Comparison of ENCODE assay signal across 14 cellular contexts in the genomic region with DNA sequence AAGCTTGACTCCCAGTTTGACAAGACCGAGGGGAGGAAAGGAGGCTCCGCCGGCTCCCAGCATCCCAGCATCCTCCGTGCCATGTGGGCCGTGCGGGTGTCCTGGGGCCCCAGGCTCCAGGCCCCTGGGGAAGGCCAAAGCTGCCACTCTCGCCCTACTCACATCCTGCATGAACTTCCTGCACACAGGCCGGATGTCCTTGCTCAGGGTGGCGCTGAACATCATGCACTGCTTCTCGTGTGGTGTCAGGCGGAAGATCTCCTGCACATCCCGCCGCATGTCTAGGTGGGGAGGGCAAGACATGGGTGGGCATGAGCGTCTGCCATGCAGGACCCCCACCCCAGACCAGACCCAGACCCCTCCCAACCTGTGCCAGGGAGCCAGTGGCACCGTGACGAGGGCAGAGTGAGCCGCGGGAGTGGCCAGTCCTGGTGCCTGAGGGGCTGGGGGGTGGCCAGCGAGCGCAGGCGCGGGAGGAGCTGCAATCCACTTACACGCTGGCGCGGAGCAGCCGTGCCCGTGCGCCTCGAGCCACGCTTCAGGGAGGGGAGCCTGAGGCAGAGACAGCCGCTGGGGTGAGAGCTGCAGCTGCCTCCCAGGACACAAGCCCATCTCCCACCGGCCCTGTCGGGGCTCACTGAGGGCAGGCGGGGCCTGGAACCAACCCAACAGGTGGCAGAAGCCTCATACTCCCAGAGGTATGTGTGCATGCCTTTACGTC. TPM values are rescaled to one million over a fixed set of nuclear protein-coding genes. Genes with fewer than 3 reads are reported as not detected.
DNase-seq lines count a peak whose midpoint lies in the region; ATAC-seq and TF ChIP-seq lines count a peak whose summit lies in the region.
"Had no signal": no experiment of that assay in that cellular context is flagged by ENCODE, and none has a peak within 500 bp of the region (broad histone marks: within the 10 kb centered on the region; RNA-seq: fewer than 3 reads in every experiment).

No MANE protein-coding gene starts in this region.

- peaks cover 49 to 58% of the 10 kb centered on the region in 2 donors for H3K4me1 Mint-ChIP-seq in immature natural killer cell

- peak overlapping the region; percentile 90 to 97 (median 90) for H3K27ac Mint-ChIP-seq in immature natural killer cell

- peaks cover 7 to 45% (median 14%) of the 10 kb centered on the region in 3 donors for H3K36me3 Mint-ChIP-seq in immature natural killer cell

- H3K27ac ChIP-seq in BLaER1 = peak overlapping the region; percentile 66
- H3K27ac ChIP-seq: body of pancreas had no signal

- TF ChIP-seq CTCF in GM20000 (IDR thresholded peaks at IDR 0.05; ENCODE audit: extremely low read depth, missing control alignments) = no peak

- peaks cover 94% of the 10 kb centered on the region for H3K36me3 ChIP-seq in BLaER1

- H3K9me3 ChIP-seq in BLaER1 = no peaks in the 10 kb centered on the region
- H3K9me3 ChIP-seq: body of pancreas, stomach had no signal

- peak overlapping the region; percentile 50; the same call in 1 of the 2 replicates for H3K9ac ChIP-seq in BLaER1

- DNase-seq in GM20000 (ENCODE audit: low spot score) (peak; percentile 12), immature natural killer cell (peak; percentile 60 to 80 (median 64)), COR-L47 (lab: John Stamatoyannopoulos, UW) (no peak), GOT3 (lab: John Stamatoyannopoulos, UW) (no peak), CD1c-positive myeloid dendritic cell (ENCODE audit: extremely low spot score) (no peak)
- DNase-seq in activated CD8-positive, alpha-beta memory T cell treated with anti-CD3 and anti-CD28 coated beads, Interleukin-2, amount 50 U/mL, for 4 hours = peak; percentile 42
- DNase-seq: body of pancreas; islet precursor cell; NCI-H1105 treated with DMSO at 0.1 percent for 48 hours; NCI-H446; stimulated activated CD4-positive, alpha-beta T cell treated with anti-CD3 and anti-CD28 coated beads, Interleukin-4, amount 100 ng/mL, for 24 hours; stomach had no signal

- peak overlapping the region; percentile 82 for H3K4me2 ChIP-seq in BLaER1

- H3K27me3 Mint-ChIP-seq in immature natural killer cell (ENCODE audit: low read depth in 3 of 3) = peaks cover 76 to 79% (median 78%) of the 10 kb centered on the region in 3 donors

- peak overlapping the region; percentile 16; the same call in 1 of the 2 replicates for H3K4me3 ChIP-seq in BLaER1
- H3K4me3 ChIP-seq: body of pancreas, stomach had no signal

- H3K4me3 Mint-ChIP-seq in immature natural killer cell = peak overlapping the region; percentile 48 to 79 (median 63)

- ATAC-seq in HG03342 (IDR thresholded peaks at IDR 0.05; ENCODE audit: unreplicated experiment) = no peak
- ATAC-seq: body of pancreas had no signal

- peaks cover 92% of the 10 kb centered on the region for H3K4me1 ChIP-seq in BLaER1

- H3K27me3 ChIP-seq in BLaER1 = no peaks in the 10 kb centered on the region
- H3K27me3 ChIP-seq: body of pancreas, stomach had no signal

- peaks cover 94% of the 10 kb centered on the region for H4K20me1 ChIP-seq in BLaER1

- H3K9me3 Mint-ChIP-seq in immature natural killer cell = no peaks in the 10 kb centered on the region

RNA-seq across cellular contexts. Expression of a gene that starts 8.9 kb away (rescaled TPM):
- polyA plus RNA-seq in immature natural killer cell = 100 to 1,000 TPM; 117 to 177 (median 144) TPM

RNA-seq across cellular contexts. Expression of a gene that starts 22.9 kb away (rescaled TPM):
- polyA plus RNA-seq in immature natural killer cell = 10 to 100 TPM; 74.3 to 94.6 (median 84.7) TPM

RNA-seq across cellular contexts. Expression of a gene that starts 29.0 kb away (rescaled TPM):
- polyA plus RNA-seq in immature natural killer cell = 100 to 1,000 TPM; 360 to 783 (median 485) TPM

Comparison
In these comparisons a context has a peak if more than half of its experiments do, and no peak if none do; other contexts are left out.
1. DNase-seq: peak in GM20000 (single experiment), activated CD8-positive, alpha-beta memory T cell treated with anti-CD3 and anti-CD28 coated beads, Interleukin-2, amount 50 U/mL, for 4 hours (single experiment) and immature natural killer cell (3 of 3); none in COR-L47 (single experiment), GOT3 (single experiment) and CD1c-positive myeloid dendritic cell (single experiment).